ENCODE assay signal across 25 cellular contexts in the genomic region with DNA sequence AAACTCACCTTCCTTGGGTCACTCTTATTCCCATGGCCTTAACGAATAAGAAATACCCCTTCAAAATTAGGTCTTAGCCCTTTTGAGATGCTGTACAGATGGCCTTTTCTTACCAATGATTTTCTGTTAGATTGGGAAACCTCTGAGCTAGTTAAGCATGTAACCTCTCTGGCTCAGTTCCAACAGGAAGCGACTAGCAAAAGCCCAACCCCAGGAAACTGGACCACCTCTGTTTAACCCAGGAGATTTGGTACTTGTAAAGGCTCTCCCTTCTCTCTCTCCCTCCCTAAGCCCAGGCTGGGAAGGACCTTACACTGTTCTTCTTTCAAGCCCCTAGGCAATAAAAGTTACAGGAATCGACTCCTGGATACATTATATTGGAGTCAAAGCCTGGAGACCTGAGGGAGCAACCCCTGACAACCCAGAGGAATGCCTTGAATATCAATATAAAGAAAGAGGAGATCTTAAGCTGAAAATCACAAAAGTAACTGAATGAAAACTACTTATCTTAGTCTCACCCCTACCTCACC. TPM values are rescaled to one million over a fixed set of nuclear protein-coding genes. Genes with fewer than 3 reads are reported as not detected.
DNase-seq lines count a peak whose midpoint lies in the region; ATAC-seq and TF ChIP-seq lines count a peak whose summit lies in the region.
"Had no signal": no experiment of that assay in that cellular context is flagged by ENCODE, and none has a peak within 500 bp of the region (broad histone marks: within the 10 kb centered on the region; RNA-seq: fewer than 3 reads in every experiment).

No MANE protein-coding gene starts in this region.

- peaks cover 19% of the 10 kb centered on the region for H3K9me3 ChIP-seq in OCI-LY7 (ENCODE audit: low read length)

- intact Hi-C loops in OCI-LY7 (cut with micrococcal nuclease; ENCODE audit: unreplicated experiment), result no loop called here

- no peak overlapping the region for H3K27ac ChIP-seq in OCI-LY7 (ENCODE audit: low read depth, low read length, poor library complexity, severe bottlenecking)
- H3K27ac ChIP-seq: A549, heart right ventricle, SK-N-MC, spleen, stomach, transverse colon, VCaP had no signal

- H4K20me1 ChIP-seq in OCI-LY7 (ENCODE audit: insufficient read depth, low read length), result no peaks in the 10 kb centered on the region

- peaks cover 4% of the 10 kb centered on the region; the same call in 1 of the 2 replicates for H3K79me2 ChIP-seq in OCI-LY7 (ENCODE audit: insufficient read depth, low read depth, low read length)

- H3K4me3 Mint-ChIP-seq in activated T-cell treated with anti-CD3 and anti-CD28 coated beads, Interleukin-2, amount 50 U/mL, for 24 hours, result no peak overlapping the region
- H3K4me3 Mint-ChIP-seq: activated CD4-positive, alpha-beta T cell treated with anti-CD3 and anti-CD28 coated beads, Interleukin-2, amount 10 ng/mL, durations not matched to agents 24 days and 14 days; activated naive CD4-positive, alpha-beta T cell treated with anti-CD3 and anti-CD28 coated beads, Interleukin-2, amount 10 ng/mL, durations not matched to agents 7 days and 5 days; dendritic cell treated with granulocyte-macrophage colony-stimulating factor and Interleukin-4, amounts not matched to agents 40 ng/mL and 50 ng/mL, for 4 days; H9 had no signal

- POLR2A ChIA-PET in OCI-LY7 (lab: Charles Lee), result interaction anchor here (1.4 kb wide), 1 partner anchor 29 kb away, joined by 3 read pairs; no protein-coding TSS in a partner anchor

- H3K4me1 ChIP-seq in OCI-LY7 (ENCODE audit: insufficient read depth, low read length, poor library complexity, severe bottlenecking), result peaks cover 7% of the 10 kb centered on the region
- H3K4me1 ChIP-seq: A549, transverse colon had no signal

- peaks cover 13% of the 10 kb centered on the region for H3K4me1 Mint-ChIP-seq in activated T-cell treated with anti-CD3 and anti-CD28 coated beads, Interleukin-2, amount 50 U/mL, for 24 hours (ENCODE audit: low read depth)
- H3K4me1 Mint-ChIP-seq: activated CD4-positive, alpha-beta T cell treated with anti-CD3 and anti-CD28 coated beads, Interleukin-2, amount 10 ng/mL, durations not matched to agents 24 days and 14 days; activated naive CD4-positive, alpha-beta T cell treated with anti-CD3 and anti-CD28 coated beads, Interleukin-2, amount 10 ng/mL, durations not matched to agents 7 days and 5 days had no signal

- ATAC-seq in HG03025 (IDR thresholded peaks at IDR 0.05; ENCODE audit: low FRiP score, unreplicated experiment), result no peak
- ATAC-seq: A549; heart right ventricle; left lobe of liver; naive thymus-derived CD4-positive, alpha-beta T cell had no signal

- no peak overlapping the region for H2AFZ ChIP-seq in OCI-LY7 (ENCODE audit: low read length)

- peaks cover 58% of the 10 kb centered on the region for H3K36me3 Mint-ChIP-seq in activated T-cell treated with anti-CD3 and anti-CD28 coated beads, Interleukin-2, amount 50 U/mL, for 24 hours (ENCODE audit: low read depth)

- H3K27ac Mint-ChIP-seq in activated T-cell treated with anti-CD3 and anti-CD28 coated beads, Interleukin-2, amount 50 U/mL, for 24 hours, result no peak overlapping the region
- H3K27ac Mint-ChIP-seq: activated CD4-positive, alpha-beta T cell treated with anti-CD3 and anti-CD28 coated beads, Interleukin-2, amount 10 ng/mL, durations not matched to agents 24 days and 14 days; activated naive CD4-positive, alpha-beta T cell treated with anti-CD3 and anti-CD28 coated beads, Interleukin-2, amount 10 ng/mL, durations not matched to agents 7 days and 5 days; dendritic cell treated with granulocyte-macrophage colony-stimulating factor and Interleukin-4, amounts not matched to agents 40 ng/mL and 50 ng/mL, for 4 days; H9; naive thymus-derived CD4-positive, alpha-beta T cell had no signal

- H3K4me3 ChIP-seq in OCI-LY7 (ENCODE audit: low read depth, low read length, poor library complexity, severe bottlenecking), result no peak overlapping the region
- H3K4me3 ChIP-seq: A549, heart right ventricle, SK-N-MC, spleen, stomach, transverse colon had no signal

- DNase-seq in NCI-H2196 (lab: John Stamatoyannopoulos, UW; ENCODE audit: unreplicated experiment) (peak; percentile 37), NCI-H2196 treated with DMSO at 0.1 percent for 48 hours (lab: John Stamatoyannopoulos, UW; ENCODE audit: unreplicated experiment) (no peak), HT-29 (ENCODE audit: low spot score) (peak; percentile 83), OCI-LY7 (ENCODE audit: low spot score) (peak; percentile 11), renal cortical epithelial cell (ENCODE audit: low read depth) (peak; percentile 58), mucosa of gallbladder (ENCODE audit: low spot score) (no peak)
- no peak for DNase-seq in activated T-cell treated with anti-CD3 and anti-CD28 coated beads, Interleukin-2, amount 50 U/mL, for 24 hours
- DNase-seq: activated CD4-positive, alpha-beta T cell treated with anti-CD3 and anti-CD28 coated beads, Interleukin-2, amount 10 ng/mL, durations not matched to agents 24 days and 14 days; activated naive CD4-positive, alpha-beta T cell treated with anti-CD3 and anti-CD28 coated beads, Interleukin-2, amount 10 ng/mL, durations not matched to agents 7 days and 5 days; GDM1; H9; heart right ventricle; Kasumi-1; naive thymus-derived CD4-positive, alpha-beta T cell; NCI-H1417; NK-92 treated with Interleukin-12 subunit alpha and Interleukin-12 subunit beta, amount 100 ng/mL, for 24 hours; spleen; stomach; transverse colon had no signal

- peaks cover 51% of the 10 kb centered on the region for H3K36me3 ChIP-seq in OCI-LY7 (ENCODE audit: insufficient read depth, low read length)
- H3K36me3 ChIP-seq: transverse colon had no signal

- H3K4me2 ChIP-seq in OCI-LY7 (ENCODE audit: low read length), result no peak overlapping the region
- H3K4me2 ChIP-seq: A549 had no signal

- H3K27me3 Mint-ChIP-seq in activated T-cell treated with anti-CD3 and anti-CD28 coated beads, Interleukin-2, amount 50 U/mL, for 24 hours, result no peaks in the 10 kb centered on the region
- H3K27me3 Mint-ChIP-seq: activated CD4-positive, alpha-beta T cell treated with anti-CD3 and anti-CD28 coated beads, Interleukin-2, amount 10 ng/mL, durations not matched to agents 24 days and 14 days; activated naive CD4-positive, alpha-beta T cell treated with anti-CD3 and anti-CD28 coated beads, Interleukin-2, amount 10 ng/mL, durations not matched to agents 7 days and 5 days; dendritic cell treated with granulocyte-macrophage colony-stimulating factor and Interleukin-4, amounts not matched to agents 40 ng/mL and 50 ng/mL, for 4 days; naive thymus-derived CD4-positive, alpha-beta T cell had no signal

- H3K9me3 Mint-ChIP-seq in activated T-cell treated with anti-CD3 and anti-CD28 coated beads, Interleukin-2, amount 50 U/mL, for 24 hours, result peaks cover 20% of the 10 kb centered on the region

- no peak for TF ChIP-seq CTCF in OCI-LY7 (conservative IDR thresholded peaks at IDR 0.05; ENCODE audit: low read length)

- no TSS peak for BruUV-seq in OCI-LY7 (replicated peaks; lab: Mats Ljungman, UMichigan)

- no peaks in the 10 kb centered on the region for H3K9me2 ChIP-seq in OCI-LY7 (ENCODE audit: insufficient read depth, low read length)

- CTCF ChIA-PET in OCI-LY7 (lab: Charles Lee; ENCODE audit: unreplicated experiment), result no interaction called here

RNA-seq across cellular contexts. Expression of a gene that starts 11.7 kb away (rescaled TPM):
- 36.9 and 39.3 TPM in 2 replicates for total RNA-seq in HT-29 (2014; rRNA removed; shearing (Covaris generic))
- total RNA-seq in OCI-LY7 (2014; rRNA removed; shearing (Covaris generic)), result 40.7 and 56.7 TPM in 2 replicates
- total RNA-seq in OCI-LY7 (2022) (66.2 and 66.3 TPM in 2 replicates), renal cortical epithelial cell (28.5 and 35.8 TPM in 2 replicates), mucosa of gallbladder (48.8 TPM)

RNA-seq across cellular contexts. Expression of a gene that starts 11.9 kb away (rescaled TPM):
- total RNA-seq in HT-29 (2014; rRNA removed; shearing (Covaris generic)), result 23.2 and 27.3 TPM in 2 replicates
- total RNA-seq in OCI-LY7 (2014; rRNA removed; shearing (Covaris generic)), result 18.0 and 19.6 TPM in 2 replicates
- total RNA-seq in OCI-LY7 (2022) (43.4 and 50.9 TPM in 2 replicates), renal cortical epithelial cell (52.1 and 67.6 TPM in 2 replicates), mucosa of gallbladder (40.4 TPM)

Comparison
In these comparisons a context has a peak if more than half of its experiments do, and no peak if none do; other contexts are left out.
1. DNase-seq: peak in NCI-H2196 (single experiment), HT-29 (single experiment), OCI-LY7 (single experiment) and renal cortical epithelial cell (single experiment); none in NCI-H2196 treated with DMSO at 0.1 percent for 48 hours (single experiment), mucosa of gallbladder (single experiment) and activated T-cell treated with anti-CD3 and anti-CD28 coated beads, Interleukin-2, amount 50 U/mL, for 24 hours (single experiment).